In genomic region chr4:7878323-7878722, GRCh38 we compare ENCODE assay signal across 2 cellular contexts.
TF ChIP-seq lines count a peak whose summit lies in the region.

No MANE protein-coding gene starts in this region.

TF ChIP-seq in SK-N-SH, 30 proteins besides CTCF, POLR2A, EP300 and RAD21 (continued from another document):
- TF ChIP-seq REST (IDR thresholded peaks at IDR 0.05; ENCODE audit: low read depth, low read length) (no peak), MXI1 (IDR thresholded peaks at IDR 0.05; ENCODE audit: low read depth, low read length) (no peak), GABPA (IDR thresholded peaks at IDR 0.05; ENCODE audit: low read depth) (no peak), RXRA (IDR thresholded peaks at IDR 0.05; ENCODE audit: borderline replicate concordance, low read depth) (no peak), RFX5 (IDR thresholded peaks at IDR 0.05; ENCODE audit: low read length) (no peak), ZBTB33 (IDR thresholded peaks at IDR 0.05; ENCODE audit: borderline replicate concordance, low read depth) (no peak), YY1 (IDR thresholded peaks at IDR 0.05; ENCODE audit: low read depth) (no peak), USF1 (IDR thresholded peaks at IDR 0.05; ENCODE audit: borderline replicate concordance, low read depth) (no peak)
TF ChIP-seq in SK-N-SH: peak in this region for 0.

TF ChIP-seq in SK-N-SH treated with all-trans-retinoic acid at 6 μM for 48 hours, 23 proteins besides CTCF, POLR2A, EP300 and RAD21 (continued from another document):
- TF ChIP-seq CREB5 (CRISPR knock-in tag; IDR thresholded peaks at IDR 0.05; ENCODE audit: low read depth): no peak
- TF ChIP-seq ISL1 (CRISPR knock-in tag; IDR thresholded peaks at IDR 0.05): no peak
